ENCODE assay signal across 9 cellular contexts in the genomic region with DNA sequence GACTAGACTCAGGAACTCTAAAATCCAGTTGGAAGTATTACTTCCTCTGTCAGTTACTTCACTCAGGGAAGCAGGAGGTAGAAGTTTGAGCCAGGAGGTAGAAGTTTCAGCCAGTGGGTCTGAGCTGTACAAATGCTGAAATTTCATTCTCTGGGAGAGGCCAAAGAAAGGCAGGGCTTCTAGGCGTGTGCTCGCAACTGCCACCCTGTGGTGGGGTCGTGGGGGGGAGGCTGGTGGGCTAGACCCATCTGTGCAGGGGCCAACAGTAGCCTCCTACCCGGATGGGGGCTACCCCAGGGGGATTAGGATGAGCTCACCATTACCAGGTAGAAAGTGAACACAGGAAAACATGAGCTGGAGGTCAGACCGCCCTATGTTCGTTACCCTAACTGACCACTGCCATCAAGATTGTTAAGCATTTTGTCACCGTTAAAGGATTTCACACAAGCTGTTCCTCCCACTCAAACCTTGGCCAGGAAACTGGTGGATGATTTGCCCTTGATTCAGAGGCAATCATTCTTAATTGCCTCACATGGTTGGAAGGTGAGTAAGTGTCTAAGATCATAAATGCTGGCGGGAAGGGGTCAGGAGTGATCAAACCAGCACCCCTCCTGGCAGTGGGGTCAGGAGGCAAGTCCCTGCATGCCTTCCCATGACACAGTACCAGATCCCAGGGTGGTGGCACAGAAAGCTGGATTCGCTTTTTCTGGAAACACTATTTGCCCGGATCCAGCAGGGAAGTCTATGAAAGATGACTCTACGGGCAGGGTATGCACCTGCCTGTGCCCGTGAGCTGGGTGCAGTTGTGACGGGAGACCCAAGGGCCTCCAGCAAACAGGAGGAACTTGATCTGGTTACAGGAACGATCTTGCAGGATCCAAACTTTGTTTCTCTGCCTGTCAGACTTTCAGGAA. TPM values are rescaled to one million over a fixed set of nuclear protein-coding genes. Genes with fewer than 3 reads are reported as not detected.
DNase-seq lines count a peak whose midpoint lies in the region; ATAC-seq and TF ChIP-seq lines count a peak whose summit lies in the region.
"Had no signal": no experiment of that assay in that cellular context is flagged by ENCODE, and none has a peak within 500 bp of the region (broad histone marks: within the 10 kb centered on the region; RNA-seq: fewer than 3 reads in every experiment).

No MANE protein-coding gene starts in this region.

- H3K36me3 ChIP-seq in GM23248 (ENCODE audit: low read depth) (no peaks in the 10 kb centered on the region), Peyer's patch (no peaks in the 10 kb centered on the region)

- ATAC-seq in HG02610 (IDR thresholded peaks at IDR 0.05; ENCODE audit: unreplicated experiment) (no peak), GM18858 (IDR thresholded peaks at IDR 0.05; ENCODE audit: unreplicated experiment) (no peak)

- TF ChIP-seq CTCF in Peyer's patch (IDR thresholded peaks at IDR 0.05), result peak in 3 of 6 experiments; percentile 9 to 46 (median 26)
- TF ChIP-seq CTCF in dorsolateral prefrontal cortex (IDR thresholded peaks at IDR 0.05 in 54 of 56, conservative IDR thresholded peaks at IDR 0.05 in 2 of 56; ENCODE audit: low read depth in 1 of 56, partially characterized antibody in 56 of 56), result no peak

- H3K9me3 ChIP-seq in GM23248 (ENCODE audit: low read depth) (no peaks in the 10 kb centered on the region), Peyer's patch (no peaks in the 10 kb centered on the region)

- no peaks in the 10 kb centered on the region for H4K20me1 ChIP-seq in GM23248 (ENCODE audit: insufficient read depth)

- intact Hi-C loops in dorsolateral prefrontal cortex (cut with DNase I), result no loop called here

- no peak for TF ChIP-seq POLR2A in Peyer's patch (IDR thresholded peaks at IDR 0.05)

- DNase-seq in GM23248 (peak; percentile 96), Peyer's patch (peak in 2 of 3 donors; percentile 76 to 80), fibroblast of peridontal ligament (ENCODE audit: extremely low read depth) (peak; percentile 91), dorsolateral prefrontal cortex (no peak)
- DNase-seq in stimulated activated CD4-positive, alpha-beta T cell treated with anti-CD3 and anti-CD28 coated beads, Interleukin-4, amount 100 ng/mL, for 4 hours, result no peak
- DNase-seq: activated T-cell treated with anti-CD3 and anti-CD28 coated beads, Interleukin-2, amount 50 U/mL, for 24 hours had no signal

- H2AFZ ChIP-seq in GM23248, result peak overlapping the region; percentile 3; the same call in 1 of the 2 replicates

- no peaks in the 10 kb centered on the region for H3K27me3 ChIP-seq in GM23248 (replicated peaks; ENCODE audit: insufficient read depth)
- no peaks in the 10 kb centered on the region for H3K27me3 ChIP-seq in Peyer's patch
- H3K27me3 ChIP-seq in dorsolateral prefrontal cortex, result peaks cover 0 to 19% (median 0%) of the 10 kb centered on the region in 45 donors

- peaks cover 42% of the 10 kb centered on the region for H3K4me1 ChIP-seq in GM23248 (ENCODE audit: insufficient read depth)
- peaks cover 0 to 19% (median 3%) of the 10 kb centered on the region in 4 donors for H3K4me1 ChIP-seq in Peyer's patch

- H3K79me2 ChIP-seq in GM23248 (ENCODE audit: insufficient read depth), result peaks cover 20% of the 10 kb centered on the region

- peak overlapping the region; percentile 49 for H3K4me3 ChIP-seq in GM23248
- no peak overlapping the region for H3K4me3 ChIP-seq in Peyer's patch
- no peak overlapping the region for H3K4me3 ChIP-seq in skin epidermis
- no peak overlapping the region for H3K4me3 ChIP-seq in dorsolateral prefrontal cortex

- in situ Hi-C loops in GM23248 (cut with MboI), result no loop called here

- peak overlapping the region; percentile 70 for H3K4me2 ChIP-seq in GM23248 (ENCODE audit: unreplicated experiment)

- H3K9me2 ChIP-seq in GM23248 (ENCODE audit: insufficient read depth), result no peaks in the 10 kb centered on the region

- peak overlapping the region; percentile 67 for H3K9ac ChIP-seq in GM23248

- peaks cover 50% of the 10 kb centered on the region for H3F3A ChIP-seq in GM23248 (ENCODE audit: insufficient read depth)

- peak overlapping the region; percentile 95 for H3K27ac ChIP-seq in GM23248
- peak overlapping the region in 3 of 4 donors; percentile 73 to 91 (median 84) for H3K27ac ChIP-seq in Peyer's patch
- H3K27ac ChIP-seq in skin epidermis, result peak overlapping the region in 20 of 21 experiments; percentile 15 to 80 (median 64)
- H3K27ac ChIP-seq in dorsolateral prefrontal cortex, result no peak overlapping the region

- WGBS in GM23248 (ENCODE audit: low coverage in 1 of 2, low lambda C conversion rate in 2 of 2, missing lambda C conversion rate in 2 of 2), 2 experiments, result 12 to 20% methylated on average over 14 of the region's 14 CpGs

RNA-seq across cellular contexts. Expression of gene FHL2, which starts 5.2 kb away (rescaled TPM):
- total RNA-seq in GM23248 (2014; rRNA removed; shearing (Covaris generic)), result 383 and 404 TPM in 2 replicates
- polyA plus RNA-seq in GM23248 (2016; fragmentation: Nextera tagmentation; extraction: Ambion mirVana), result 598 and 610 TPM in 2 replicates
- 10 to 100 TPM; 41.8 to 75.9 (median 65.3) TPM for total RNA-seq in Peyer's patch
- 10 to 100 TPM in 119 of 120 experiments, 1 to 10 TPM in 1; 9.0 to 49.5 (median 29.1) TPM for total RNA-seq in dorsolateral prefrontal cortex

Comparison
In these comparisons a context has a peak if more than half of its experiments do, and no peak if none do; other contexts are left out.
1. DNase-seq: peak in GM23248 (single experiment), Peyer's patch (2 of 3) and fibroblast of peridontal ligament (single experiment); none in stimulated activated CD4-positive, alpha-beta T cell treated with anti-CD3 and anti-CD28 coated beads, Interleukin-4, amount 100 ng/mL, for 4 hours (0 of 2) and dorsolateral prefrontal cortex (0 of 10).
2. H3K27ac ChIP-seq: peak in GM23248 (single experiment), Peyer's patch (3 of 4) and skin epidermis (20 of 21); none in dorsolateral prefrontal cortex (0 of 59).